Comparison of ENCODE assay signal across 8 cellular contexts in genomic region chr1:201946224-201946908, GRCh38. TPM values are rescaled to one million over a fixed set of nuclear protein-coding genes. Genes with fewer than 3 reads are reported as not detected.
DNase-seq lines count a peak whose midpoint lies in the region; ATAC-seq and TF ChIP-seq lines count a peak whose summit lies in the region.

Gene LMOD1, minus strand, starts transcription at chr1:201946548. Its CDS starts 208 bp downstream, at chr1:201946340.

- in situ Hi-C loops in gastrocnemius medialis (cut with MboI; ENCODE audit: low sequenced_read_pairs in 4 of 4) = no loop called here

- TF ChIP-seq POLR2A in gastrocnemius medialis (IDR thresholded peaks at IDR 0.05) = peak; percentile 56 to 59

- H3K4me3 ChIP-seq in choroid plexus epithelial cell (ENCODE audit: low read depth, low read length) (peak within 1 kb of the TSS; percentile 50), gastrocnemius medialis (peak within 1 kb of the TSS; percentile 57 to 74 (median 62))

- H3K27ac ChIP-seq in gastrocnemius medialis = peak within 1 kb of the TSS; percentile 82 to 84 (median 84)

- ATAC-seq in gastrocnemius medialis = peak; percentile 73 to 76
- no peak for ATAC-seq in GM18870 (IDR thresholded peaks at IDR 0.05; ENCODE audit: unreplicated experiment)
- no peak for ATAC-seq in HG03108 (IDR thresholded peaks at IDR 0.05; ENCODE audit: unreplicated experiment)

- peak; percentile 92 for DNase-seq in GM03348 (ENCODE audit: low spot score)
- DNase-seq in NCI-H526 (lab: John Stamatoyannopoulos, UW) = peak; percentile 33 to 66
- peak; percentile 93 for DNase-seq in choroid plexus epithelial cell (ENCODE audit: low read depth)
- DNase-seq in iris pigment epithelial cell (ENCODE audit: low read depth) = peak; percentile 92
- peak; percentile 79 to 84 for DNase-seq in gastrocnemius medialis
- DNase-seq in NCI-H187 (lab: John Stamatoyannopoulos, UW) = no peak

- TF ChIP-seq CTCF in choroid plexus epithelial cell (conservative IDR thresholded peaks at IDR 0.05; ENCODE audit: low read depth, low read length) = no peak
- TF ChIP-seq CTCF in gastrocnemius medialis (IDR thresholded peaks at IDR 0.05 in 4 of 5, conservative IDR thresholded peaks at IDR 0.05 in 1 of 5) = no peak

- no peaks in the 10 kb centered on the region for H3K27me3 ChIP-seq in gastrocnemius medialis

- no peaks in the 10 kb centered on the region for H3K9me3 ChIP-seq in gastrocnemius medialis

- H3K4me1 ChIP-seq in gastrocnemius medialis = peaks cover 29 to 32% of the 10 kb centered on the region in 2 donors

- intact Hi-C loops in gastrocnemius medialis (cut with DNase I; ENCODE audit: low total_unique reads) = loop anchor here (2.0 kb wide), 1 partner anchor 50 kb away; no protein-coding TSS in a partner anchor

- no peaks in the 10 kb centered on the region for H3K36me3 ChIP-seq in gastrocnemius medialis

RNA-seq across cellular contexts. Expression of gene LMOD1, which starts in this region (rescaled TPM):
- 10 to 100 TPM; 12.8 to 39.5 (median 22.6) TPM for total RNA-seq in gastrocnemius medialis

Comparison
In these comparisons a context has a peak if more than half of its experiments do, and no peak if none do; other contexts are left out.
1. DNase-seq: peak in GM03348 (single experiment), NCI-H526 (2 of 2), choroid plexus epithelial cell (single experiment), iris pigment epithelial cell (single experiment) and gastrocnemius medialis (2 of 2); none in NCI-H187 (0 of 2).
2. ATAC-seq: peak in gastrocnemius medialis (2 of 2); none in GM18870 (single experiment) and HG03108 (single experiment).